13 cellular contexts compared by ENCODE assay signal in genomic region chr12:9701380-9702154, GRCh38. TPM values are rescaled to one million over a fixed set of nuclear protein-coding genes. Genes with fewer than 3 reads are reported as not detected.
DNase-seq lines count a peak whose midpoint lies in the region; ATAC-seq, FAIRE-seq and TF ChIP-seq lines count a peak whose summit lies in the region.
"Had no signal": no experiment of that assay in that cellular context is flagged by ENCODE, and none has a peak within 500 bp of the region (broad histone marks: within the 10 kb centered on the region; RNA-seq: fewer than 3 reads in every experiment).

No MANE protein-coding gene starts in this region.

- no peaks in the 10 kb centered on the region for H3K27me3 Mint-ChIP-seq in activated B cell treated with CpG ODN at 0.5 μM for 24 hours
- H3K27me3 Mint-ChIP-seq in effector memory CD8-positive, alpha-beta T cell, result no peaks in the 10 kb centered on the region

- no peak for FAIRE-seq in A549 (lab: Jason Lieb, UNC)

- CTCF ChIA-PET in A549 (lab: Yijun Ruan, JAX), result no interaction called here
- CTCF ChIA-PET in activated B cell treated with CpG ODN at 0.5 μM for 24 hours (lab: Charles Lee), result interaction anchor here (0.6 to 1.0 kb wide), 2 partner anchors 31 to 67 kb away, joined by 3 to 5 read pairs; no protein-coding TSS in a partner anchor

- intact Hi-C loops in activated B cell treated with CpG ODN at 0.5 μM for 24 hours (cut with micrococcal nuclease) (loop anchor here (5.0 kb wide), 1 partner anchor 369 kb away; no protein-coding TSS in a partner anchor), Right ventricle myocardium superior (cut with DNase I) (no loop called here)

- no peak for TF ChIP-seq CTCF in A549 (IDR thresholded peaks at IDR 0.05)
- TF ChIP-seq CTCF in activated B cell treated with CpG ODN at 0.5 μM for 24 hours (IDR thresholded peaks at IDR 0.05), result no peak

- H3K36me3 Mint-ChIP-seq in activated B cell treated with CpG ODN at 0.5 μM for 24 hours (ENCODE audit: low read depth), result peaks cover 25% of the 10 kb centered on the region
- H3K36me3 Mint-ChIP-seq in effector memory CD8-positive, alpha-beta T cell (ENCODE audit: insufficient read depth), result peaks cover 22% of the 10 kb centered on the region

- H3K4me3 ChIP-seq in A549, result no peak overlapping the region
- H3K4me3 ChIP-seq: esophagus squamous epithelium had no signal

- POLR2A ChIA-PET in A549 (lab: Yijun Ruan, JAX), result no interaction called here
- POLR2A ChIA-PET in activated B cell treated with CpG ODN at 0.5 μM for 24 hours (lab: Charles Lee), result interaction anchor here (0.7 to 5.7 kb wide), 19 partner anchors 10 to 67 kb away, joined by 3 to 37 read pairs (median 5); partner anchors contain the start of genes CD69, CLEC2D and CLECL1

- peaks cover 83% of the 10 kb centered on the region for H3K4me1 Mint-ChIP-seq in activated B cell treated with CpG ODN at 0.5 μM for 24 hours
- peaks cover 41 to 62% of the 10 kb centered on the region in 2 donors for H3K4me1 Mint-ChIP-seq in effector memory CD8-positive, alpha-beta T cell (ENCODE audit: low read depth in 2 of 2)

- H3K9me3 ChIP-seq in A549, result peaks cover 9% of the 10 kb centered on the region; the same call in 1 of the 3 replicates

- ATAC-seq in A549 (peak; percentile 41 to 43; a peak in 3 of 6 replicates), GM18868 (IDR thresholded peaks at IDR 0.05; ENCODE audit: unreplicated experiment) (peak; percentile 45), activated B cell treated with CpG ODN at 0.5 μM for 24 hours (ENCODE audit: low read depth) (peak; percentile 64), Right ventricle myocardium superior (ENCODE audit: poor library complexity) (no peak), HG03280 (IDR thresholded peaks at IDR 0.05; ENCODE audit: unreplicated experiment) (no peak)
- ATAC-seq in effector memory CD8-positive, alpha-beta T cell (replicated peaks), result peak; percentile 78
- ATAC-seq: Panc1 had no signal

- DNase-seq in A549 (ENCODE audit: low read depth in 1 of 2, low spot score in 1 of 2) (no peak), activated B cell treated with CpG ODN at 0.5 μM for 24 hours (no peak), Right ventricle myocardium superior (no peak), midbrain (lab: John Stamatoyannopoulos, UW) (no peak), ureter (ENCODE audit: low spot score) (no peak)
- no peak for DNase-seq in effector memory CD8-positive, alpha-beta T cell
- DNase-seq: esophagus squamous epithelium had no signal

- peak overlapping the region; percentile 65 for H3K4me3 Mint-ChIP-seq in activated B cell treated with CpG ODN at 0.5 μM for 24 hours
- peak overlapping the region; percentile 67 to 74 for H3K4me3 Mint-ChIP-seq in effector memory CD8-positive, alpha-beta T cell

- peaks cover 9% of the 10 kb centered on the region for H3K9me3 Mint-ChIP-seq in activated B cell treated with CpG ODN at 0.5 μM for 24 hours
- peaks cover 0 to 4% of the 10 kb centered on the region in 2 donors for H3K9me3 Mint-ChIP-seq in effector memory CD8-positive, alpha-beta T cell

- no peak for TF ChIP-seq POLR2A in A549 (IDR thresholded peaks at IDR 0.05; ENCODE audit: low read length)

- H3K27ac Mint-ChIP-seq in activated B cell treated with CpG ODN at 0.5 μM for 24 hours, result peak overlapping the region; percentile 85
- peak overlapping the region; percentile 94 to 97 for H3K27ac Mint-ChIP-seq in effector memory CD8-positive, alpha-beta T cell

- no peak overlapping the region for H3K4me2 ChIP-seq in A549

- WGBS in A549 (ENCODE audit: missing lambda C conversion rate), result 74% methylated on average over 1 of the region's 1 CpG

- no peaks in the 10 kb centered on the region for H3K4me1 ChIP-seq in A549

- TF ChIP-seq RAD21 in A549 (conservative IDR thresholded peaks at IDR 0.05 in 1 of 2, IDR thresholded peaks at IDR 0.05 in 1 of 2), result no peak

- no peak overlapping the region for H3K27ac ChIP-seq in A549
- H3K27ac ChIP-seq: esophagus squamous epithelium had no signal

- TF ChIP-seq EP300 in A549 (IDR thresholded peaks at IDR 0.05), result no peak

TF ChIP-seq in A549, 52 proteins besides CTCF, POLR2A, EP300 and RAD21:
- TF ChIP-seq RFX5 (IDR thresholded peaks at IDR 0.05) (no peak), BHLHE40 (IDR thresholded peaks at IDR 0.05; ENCODE audit: low read depth, low read length) (no peak), ATOH8 (CRISPR knock-in tag; IDR thresholded peaks at IDR 0.05; ENCODE audit: low read depth) (no peak), HES2 (IDR thresholded peaks at IDR 0.05) (no peak), PBX3 (IDR thresholded peaks at IDR 0.05) (no peak), SMC3 (IDR thresholded peaks at IDR 0.05) (no peak), HMGXB4 (CRISPR knock-in tag; IDR thresholded peaks at IDR 0.05; ENCODE audit: borderline replicate concordance) (no peak)

RNA-seq across cellular contexts. Expression of gene CLECL1, which starts 31.3 kb away (rescaled TPM):
- polyA plus RNA-seq in A549 (2011; rRNA removed) (not detected in 2 replicates), A549 (2017; fragmentation: RNase III; extraction: RNeasy Plus Mini Kit Qiagen cat#74134 plus additional on column Dnase treatment) (not detected in 3 replicates)
- not detected in 2 replicates for polyA plus RNA-seq in A549 (2012; cell fraction: cytosol; rRNA removed)
- polyA plus RNA-seq in A549 (2012; cell fraction: nucleus; rRNA removed), result not detected in 2 replicates
- polyA minus RNA-seq in A549 (2011; rRNA and poly(A)+ RNA removed), result not detected in 2 replicates
- total RNA-seq in activated B cell treated with CpG ODN at 0.5 μM for 24 hours (111 and 115 TPM in 2 replicates), Right ventricle myocardium superior (not detected), ureter (0.91 TPM)
- total RNA-seq: chondrocyte, lower leg skin, M059J had no signal

RNA-seq across cellular contexts. Expression of gene CLEC2D, which starts 32.1 kb away (rescaled TPM):
- polyA plus RNA-seq in A549 (2011; rRNA removed), result 3.3 and 4.0 TPM in 2 replicates
- 0.28 and 0.39 TPM in 2 replicates for polyA plus RNA-seq in A549 (2012; cell fraction: cytosol; rRNA removed)
- polyA plus RNA-seq in A549 (2012; cell fraction: nucleus; rRNA removed), result 2.0 and 4.4 TPM in 2 replicates
- polyA plus RNA-seq in A549 (2017; fragmentation: RNase III; extraction: RNeasy Plus Mini Kit Qiagen cat#74134 plus additional on column Dnase treatment), result 1.1 to 1.4 TPM (median 1.3 TPM) in 3 replicates
- 1.8 and 2.0 TPM in 2 replicates for polyA minus RNA-seq in A549 (2011; rRNA and poly(A)+ RNA removed)
- total RNA-seq in activated B cell treated with CpG ODN at 0.5 μM for 24 hours, result 437 and 492 TPM in 2 replicates
- 4.5 TPM for total RNA-seq in Right ventricle myocardium superior
- 32.6 TPM for total RNA-seq in ureter

RNA-seq across cellular contexts. Expression of gene CD69, which starts 59.1 kb away (rescaled TPM):
- polyA plus RNA-seq in A549 (2011; rRNA removed), result not detected in 2 replicates
- polyA plus RNA-seq in A549 (2012; cell fraction: cytosol; rRNA removed), result not detected in 2 replicates
- not detected in 2 replicates for polyA plus RNA-seq in A549 (2012; cell fraction: nucleus; rRNA removed)
- polyA plus RNA-seq in A549 (2017; fragmentation: RNase III; extraction: RNeasy Plus Mini Kit Qiagen cat#74134 plus additional on column Dnase treatment), result not detected in 3 replicates
- polyA minus RNA-seq in A549 (2011; rRNA and poly(A)+ RNA removed), result not detected in 2 replicates
- total RNA-seq in activated B cell treated with CpG ODN at 0.5 μM for 24 hours, result 23.7 and 26.7 TPM in 2 replicates
- 0.40 TPM for total RNA-seq in Right ventricle myocardium superior
- 10.7 TPM for total RNA-seq in ureter
- total RNA-seq: chondrocyte had no signal

Comparison
In these comparisons a context has a peak if more than half of its experiments do, and no peak if none do; other contexts are left out.
1. ATAC-seq: peak in A549 (2 of 2), GM18868 (single experiment), activated B cell treated with CpG ODN at 0.5 μM for 24 hours (single experiment) and effector memory CD8-positive, alpha-beta T cell (single experiment); none in Right ventricle myocardium superior (single experiment) and HG03280 (single experiment).
2. RNA of gene CLECL1, which starts 31.3 kb away (total RNA-seq): 111 to 115 TPM in activated B cell treated with CpG ODN at 0.5 μM for 24 hours; 0.91 TPM in ureter (single experiment) and not detected in Right ventricle myocardium superior (single experiment); every median in the first group is over 10 times any median in the second.
3. RNA of gene CLEC2D, which starts 32.1 kb away (total RNA-seq): 437 to 492 TPM in activated B cell treated with CpG ODN at 0.5 μM for 24 hours; 32.6 TPM in ureter (single experiment) and 4.5 TPM in Right ventricle myocardium superior (single experiment); every median in the first group is over 10 times any median in the second.